ENCODE assay signal across 8 cellular contexts in genomic region chr12:115253049-115253448, GRCh38.
"Had no signal": no experiment of that assay in that cellular context is flagged by ENCODE, and none has a peak within 500 bp of the region (broad histone marks: within the 10 kb centered on the region; RNA-seq: fewer than 3 reads in every experiment).

No MANE protein-coding gene starts in this region.

- FAIRE-seq: G401.6, GM12878, GM12891, GM12892, GM18507, GM19239 had no signal

- ATAC-seq: GM12878 had no signal

- H3K4me3 ChIP-seq: GM12878 had no signal

- DNase-seq: GDM1, GF-D8 had no signal
